ENCODE assay signal across 28 cellular contexts in genomic region chr20:56380375-56380774, GRCh38. TPM values are rescaled to one million over a fixed set of nuclear protein-coding genes. Genes with fewer than 3 reads are reported as not detected.
DNase-seq lines count a peak whose midpoint lies in the region; ATAC-seq, FAIRE-seq and TF ChIP-seq lines count a peak whose summit lies in the region.
"Had no signal": no experiment of that assay in that cellular context is flagged by ENCODE, and none has a peak within 500 bp of the region (broad histone marks: within the 10 kb centered on the region; RNA-seq: fewer than 3 reads in every experiment).

No MANE protein-coding gene starts in this region.

- intact Hi-C loops in right cardiac atrium (cut with DNase I), result no loop called here
- intact Hi-C loops in heart left ventricle (cut with DNase I), result no loop called here
- intact Hi-C loops in GM12878 (cut with micrococcal nuclease; ENCODE audit: unreplicated experiment), result no loop called here

- TF ChIP-seq CTCF in heart left ventricle (IDR thresholded peaks at IDR 0.05) (no peak), GM12878 (IDR thresholded peaks at IDR 0.05 in 2 of 3, conservative IDR thresholded peaks at IDR 0.05 in 1 of 3; ENCODE audit: control insufficient read depth in 2 of 3, extremely low read depth in 1 of 3, insufficient read depth in 1 of 3, low read depth in 3 of 3, low read length in 3 of 3) (no peak)

- H3K27ac ChIP-seq in right cardiac atrium (ENCODE audit: low read length) (no peak overlapping the region), heart left ventricle (no peak overlapping the region), GM12878 (ENCODE audit: control insufficient read depth, insufficient read depth) (no peak overlapping the region)
- H3K27ac ChIP-seq: gastrocnemius medialis, neural progenitor cell, stomach, tibial artery had no signal

- no peak for TF ChIP-seq RAD21 in GM12878 (IDR thresholded peaks at IDR 0.05; ENCODE audit: insufficient read depth, low read depth, low read length)

- POLR2A ChIA-PET in GM12878 (lab: Charles Lee), result interaction anchor here (0.6 kb wide), 1 partner anchor 10 kb away, joined by 3 read pairs; no protein-coding TSS in a partner anchor

- CTCF ChIA-PET in GM12878 (lab: Yijun Ruan, JAX), result no interaction called here

- SMC1A ChIA-PET in GM12878 (lab: Charles Lee; ENCODE audit: uncharacterized antibody, unreplicated experiment), result interaction anchor here (1.4 to 1.5 kb wide), 2 partner anchors 11 to 17 kb away, joined by 4 to 7 read pairs; partner anchors contain the start of genes AURKA and CSTF1

- ATAC-seq in right cardiac atrium (peak; percentile 48 to 51), heart left ventricle (no peak), GM12878 (no peak), HG03045 (IDR thresholded peaks at IDR 0.05; ENCODE audit: unreplicated experiment) (no peak), HG02884 (IDR thresholded peaks at IDR 0.05; ENCODE audit: unreplicated experiment) (no peak), GM18909 (IDR thresholded peaks at IDR 0.05; ENCODE audit: poor library complexity, unreplicated experiment) (no peak)
- ATAC-seq: gastrocnemius medialis had no signal

- TSS peak; percentile 25 for BruUV-seq in GM12878 (replicated peaks; lab: Mats Ljungman, UMichigan)

- H3K27me3 ChIP-seq in right cardiac atrium (ENCODE audit: control insufficient read depth, insufficient read depth), result no peaks in the 10 kb centered on the region
- no peaks in the 10 kb centered on the region for H3K27me3 ChIP-seq in heart left ventricle
- no peaks in the 10 kb centered on the region for H3K27me3 ChIP-seq in GM12878 (replicated peaks in 1 of 2; ENCODE audit: control insufficient read depth in 2 of 2, insufficient read depth in 2 of 2, low read length in 1 of 2)
- H3K27me3 ChIP-seq: gastrocnemius medialis, neural progenitor cell, stomach, tibial artery had no signal

- H3K36me3 ChIP-seq in heart left ventricle, result peaks cover 0 to 17% (median 0%) of the 10 kb centered on the region in 9 donors
- H3K36me3 ChIP-seq in GM12878 (ENCODE audit: control insufficient read depth in 2 of 2, insufficient read depth in 2 of 2, low read length in 1 of 2), result peaks cover 10 to 33% of the 10 kb centered on the region in 2 experiments; a peak in 3 of 4 replicates
- H3K36me3 ChIP-seq: tibial artery had no signal

- TF ChIP-seq POLR2A in heart left ventricle (IDR thresholded peaks at IDR 0.05) (no peak), GM12878 (IDR thresholded peaks at IDR 0.05; ENCODE audit: low read depth, low read length) (no peak)

- H3K9me3 ChIP-seq in right cardiac atrium (ENCODE audit: control insufficient read depth, low read length) (no peaks in the 10 kb centered on the region), heart left ventricle (no peaks in the 10 kb centered on the region), GM12878 (replicated peaks; ENCODE audit: control insufficient read depth, insufficient read depth, low read length) (no peaks in the 10 kb centered on the region)
- H3K9me3 ChIP-seq: gastrocnemius medialis, HAP-1, stomach, tibial artery had no signal

- H3K4me3 ChIP-seq in right cardiac atrium (ENCODE audit: low read length), result no peak overlapping the region
- H3K4me3 ChIP-seq in heart left ventricle, result no peak overlapping the region
- no peak overlapping the region for H3K4me3 ChIP-seq in GM12878
- H3K4me3 ChIP-seq: gastrocnemius medialis, HAP-1, neural progenitor cell, stomach, tibial artery had no signal

- in situ Hi-C loops in GM12878 (cut with MboI), result no loop called here

- H3K4me1 ChIP-seq in right cardiac atrium (ENCODE audit: control insufficient read depth, insufficient read depth, low read length), result peaks cover 4% of the 10 kb centered on the region
- H3K4me1 ChIP-seq in heart left ventricle, result peaks cover 0 to 17% (median 4%) of the 10 kb centered on the region in 12 donors
- no peaks in the 10 kb centered on the region for H3K4me1 ChIP-seq in GM12878 (ENCODE audit: control insufficient read depth, insufficient read depth, low read length)
- H3K4me1 ChIP-seq: gastrocnemius medialis, HAP-1, neural progenitor cell, tibial artery had no signal

- FAIRE-seq in GM12878 (lab: Jason Lieb, UNC), result no peak
- FAIRE-seq: A204.1, GM12891, islet of Langerhans had no signal

- H3K4me2 ChIP-seq in GM12878 (ENCODE audit: control insufficient read depth, insufficient read depth), result no peak overlapping the region
- H3K4me2 ChIP-seq: neural progenitor cell had no signal

- H3K79me2 ChIP-seq in GM12878 (ENCODE audit: control insufficient read depth, insufficient read depth, low read length), result peaks cover 15% of the 10 kb centered on the region

- TF ChIP-seq EP300 in GM12878 (IDR thresholded peaks at IDR 0.05; ENCODE audit: borderline replicate concordance in 1 of 2, control insufficient read depth in 1 of 2, low read depth in 2 of 2, low read length in 2 of 2), result no peak

- H3K9ac ChIP-seq in GM12878 (ENCODE audit: control insufficient read depth, insufficient read depth, low read length), result no peak overlapping the region
- H3K9ac ChIP-seq: neural progenitor cell had no signal

- RAD21 ChIA-PET in GM12878 (lab: Charles Lee; ENCODE audit: unreplicated experiment), result no interaction called here

- peaks cover 3% of the 10 kb centered on the region for H4K20me1 ChIP-seq in GM12878 (ENCODE audit: control insufficient read depth, insufficient read depth)

- 4% methylated on average over 1 of the region's 1 CpG for WGBS in right cardiac atrium
- 8 to 9% (median 9%) methylated on average over 1 of the region's 1 CpG for WGBS in heart left ventricle, 4 donors
- 61% methylated on average over 1 of the region's 1 CpG for WGBS in GM12878 (ENCODE audit: insufficient coverage, insufficient replicate concordance, low lambda C conversion rate, missing lambda C conversion rate)

- DNase-seq in right cardiac atrium (no peak), heart left ventricle (no peak), GM12878 (ENCODE audit: low read depth, low spot score) (no peak), iris pigment epithelial cell (ENCODE audit: low read depth) (peak; percentile 67), NCI-H1417 (lab: John Stamatoyannopoulos, UW) (no peak)
- DNase-seq: activated CD4-positive, alpha-beta T cell treated with anti-CD3 and anti-CD28 coated beads, Interleukin-2, amount 10 ng/mL, durations not matched to agents 7 days and 5 days; activated naive CD4-positive, alpha-beta T cell treated with anti-CD3 and anti-CD28 coated beads, Interleukin-2, amount 50 U/mL, for 16 hours; activated T-cell treated with anti-CD3 and anti-CD28 coated beads, Interleukin-2, amount 50 U/mL, for 48 hours; DND-41; effector memory CD4-positive, alpha-beta T cell; gastrocnemius medialis; Kasumi-1; NCI-H1105; NCI-H2029 treated with DMSO at 0.1 percent for 48 hours; NCI-H345; NCI-H82; stimulated activated CD8-positive, alpha-beta memory T cell treated with anti-CD3 and anti-CD28 coated beads, Interleukin-4, amount 100 ng/mL, for 48 hours; stomach; T-helper 9 cell; tibial artery had no signal

- H2AFZ ChIP-seq in GM12878 (ENCODE audit: control insufficient read depth, low read depth, low read length), result no peak overlapping the region
- H2AFZ ChIP-seq: neural progenitor cell had no signal

RNA-seq across cellular contexts. Expression of gene AURKA, which starts 11.6 kb away (rescaled TPM):
- total RNA-seq in right cardiac atrium (10 to 100 TPM in 1 of 4 donors, 1 to 10 TPM in 3; 4.8 to 10.8 (median 8.5) TPM), heart left ventricle (10 to 100 TPM in 2 of 9 donors, 1 to 10 TPM in 7; 2.4 to 11.0 (median 6.3) TPM), GM12878 (2014; rRNA removed) (57.3 and 63.1 TPM in 2 replicates), GM12878 (2014; rRNA removed; fragmentation: Illumina TruSeq; extraction: Trizol) (67.9 and 71.6 TPM in 2 replicates), GM12878 (2021) (59.4 and 61.2 TPM in 2 replicates)
- polyA plus RNA-seq in right cardiac atrium (5.9 TPM), heart left ventricle (10 to 100 TPM in 1 of 2 donors, 1 to 10 TPM in 1; 2.2 to 19.5 TPM), GM12878 (2011; rRNA removed) (87.6 and 108 TPM in 2 replicates), GM12878 (2014; fragmentation: Illumina TruSeq; extraction: Trizol) (98.7 and 113 TPM in 2 replicates), GM12878 (2014; fragmentation: Nextera tagmentation; extraction: Ambion mirVana) (10 to 100 TPM; 70.9 to 75.2 TPM), GM12878 (2014; rRNA removed) (58.3 and 60.8 TPM in 2 replicates), GM12878 (2016; fragmentation: Nextera tagmentation; extraction: Ambion mirVana) (100 to 1,000 TPM; 120 to 122 TPM)
- total RNA-seq in GM12878 (2013; cell fraction: nucleolus; rRNA removed), result 18.8 and 19.4 TPM in 2 replicates
- 20.0 TPM for polyA plus RNA-seq in GM12878 (2011; ENCODE audit: low read depth)
- 66.6 and 74.8 TPM in 2 replicates for polyA plus RNA-seq in GM12878 (2011; cell fraction: cytosol; rRNA removed)
- 37.8 and 38.0 TPM in 2 replicates for polyA plus RNA-seq in GM12878 (2011; cell fraction: nucleus; rRNA removed)
- 19.8 and 28.8 TPM in 2 replicates for polyA plus RNA-seq in GM12878 (2012)
- 55.3 and 61.1 TPM in 2 replicates for polyA minus RNA-seq in GM12878 (2011; rRNA and poly(A)+ RNA removed)
- polyA minus RNA-seq in GM12878 (2011; cell fraction: cytosol; rRNA and poly(A)+ RNA removed), result 31.7 and 35.6 TPM in 2 replicates
- 11.7 and 18.3 TPM in 2 replicates for polyA minus RNA-seq in GM12878 (2011; cell fraction: nucleus; rRNA and poly(A)+ RNA removed)

RNA-seq across cellular contexts. Expression of gene CSTF1, which starts 12.1 kb away (rescaled TPM):
- total RNA-seq in right cardiac atrium, result 10 to 100 TPM; 19.1 to 23.2 (median 19.8) TPM
- 8.8 TPM for polyA plus RNA-seq in right cardiac atrium
- 10 to 100 TPM; 16.0 to 27.3 (median 22.0) TPM for total RNA-seq in heart left ventricle
- polyA plus RNA-seq in heart left ventricle, result 10 to 100 TPM in 1 of 2 donors, 1 to 10 TPM in 1; 4.2 to 15.3 TPM
- 45.6 and 47.2 TPM in 2 replicates for total RNA-seq in GM12878 (2013; cell fraction: nucleolus; rRNA removed)
- total RNA-seq in GM12878 (2014; rRNA removed), result 41.9 and 42.7 TPM in 2 replicates
- 42.5 and 45.8 TPM in 2 replicates for total RNA-seq in GM12878 (2014; rRNA removed; fragmentation: Illumina TruSeq; extraction: Trizol)
- total RNA-seq in GM12878 (2021), result 39.7 and 41.8 TPM in 2 replicates
- 23.0 TPM for polyA plus RNA-seq in GM12878 (2011; ENCODE audit: low read depth)
- 81.4 and 89.1 TPM in 2 replicates for polyA plus RNA-seq in GM12878 (2011; rRNA removed)
- polyA plus RNA-seq in GM12878 (2011; cell fraction: cytosol; rRNA removed), result 71.6 and 81.5 TPM in 2 replicates
- 60.9 and 66.0 TPM in 2 replicates for polyA plus RNA-seq in GM12878 (2011; cell fraction: nucleus; rRNA removed)
- polyA plus RNA-seq in GM12878 (2012), result 31.3 and 34.4 TPM in 2 replicates
- polyA plus RNA-seq in GM12878 (2014; fragmentation: Illumina TruSeq; extraction: Trizol), result 56.2 and 57.8 TPM in 2 replicates
- 10 to 100 TPM; 63.3 to 66.0 TPM for polyA plus RNA-seq in GM12878 (2014; fragmentation: Nextera tagmentation; extraction: Ambion mirVana)
- 44.9 and 47.2 TPM in 2 replicates for polyA plus RNA-seq in GM12878 (2014; rRNA removed)
- 10 to 100 TPM; 43.3 to 54.5 TPM for polyA plus RNA-seq in GM12878 (2016; fragmentation: Nextera tagmentation; extraction: Ambion mirVana)
- 115 and 172 TPM in 2 replicates for polyA minus RNA-seq in GM12878 (2011; rRNA and poly(A)+ RNA removed)
- 28.7 and 32.7 TPM in 2 replicates for polyA minus RNA-seq in GM12878 (2011; cell fraction: cytosol; rRNA and poly(A)+ RNA removed)
- 30.7 and 45.1 TPM in 2 replicates for polyA minus RNA-seq in GM12878 (2011; cell fraction: nucleus; rRNA and poly(A)+ RNA removed)

RNA-seq across cellular contexts. Expression of gene FAM210B, which starts 21.6 kb away (rescaled TPM):
- total RNA-seq in right cardiac atrium (10 to 100 TPM; 33.0 to 37.9 (median 35.2) TPM), heart left ventricle (10 to 100 TPM; 48.3 to 69.8 (median 57.2) TPM), GM12878 (2014; rRNA removed) (0.56 and 1.1 TPM in 2 replicates), GM12878 (2014; rRNA removed; fragmentation: Illumina TruSeq; extraction: Trizol) (0.51 and 0.94 TPM in 2 replicates), GM12878 (2021) (0.51 and 0.58 TPM in 2 replicates)
- polyA plus RNA-seq in right cardiac atrium (29.4 TPM), heart left ventricle (10 to 100 TPM; 32.6 to 34.2 TPM), GM12878 (2011; rRNA removed) (1.4 and 1.8 TPM in 2 replicates), GM12878 (2014; fragmentation: Illumina TruSeq; extraction: Trizol) (0.79 and 0.97 TPM in 2 replicates), GM12878 (2014; fragmentation: Nextera tagmentation; extraction: Ambion mirVana) (under 1 TPM; 0.13 to 0.38 TPM), GM12878 (2014; rRNA removed) (0.46 and 0.53 TPM in 2 replicates), GM12878 (2016; fragmentation: Nextera tagmentation; extraction: Ambion mirVana) (1 to 10 TPM; 1.3 TPM)
- 1.3 and 1.7 TPM in 2 replicates for total RNA-seq in GM12878 (2013; cell fraction: nucleolus; rRNA removed)
- 0.71 TPM for polyA plus RNA-seq in GM12878 (2011; ENCODE audit: low read depth)
- polyA plus RNA-seq in GM12878 (2011; cell fraction: cytosol; rRNA removed), result 0.94 and 1.1 TPM in 2 replicates
- polyA plus RNA-seq in GM12878 (2011; cell fraction: nucleus; rRNA removed), result 0.16 and 0.79 TPM in 2 replicates
- 1.3 and 1.4 TPM in 2 replicates for polyA plus RNA-seq in GM12878 (2012)
- polyA minus RNA-seq in GM12878 (2011; rRNA and poly(A)+ RNA removed), result 0.36 and 1.0 TPM in 2 replicates
- 0.40 and 0.94 TPM in 2 replicates for polyA minus RNA-seq in GM12878 (2011; cell fraction: cytosol; rRNA and poly(A)+ RNA removed)
- 0.12 and 1.1 TPM in 2 replicates for polyA minus RNA-seq in GM12878 (2011; cell fraction: nucleus; rRNA and poly(A)+ RNA removed)

RNA-seq across cellular contexts. Expression of gene CASS4, which starts 31.7 kb away (rescaled TPM):
- total RNA-seq in right cardiac atrium (under 1 TPM; 0.51 to 0.79 (median 0.64) TPM), heart left ventricle (1 to 10 TPM in 2 of 9 donors, under 1 TPM in 7; 0.07 to 3.8 (median 0.50) TPM), GM12878 (2014; rRNA removed) (0.06 and 0.11 TPM in 2 replicates), GM12878 (2014; rRNA removed; fragmentation: Illumina TruSeq; extraction: Trizol) (0.09 and 0.14 TPM in 2 replicates), GM12878 (2021) (0.19 and 0.21 TPM in 2 replicates)
- polyA plus RNA-seq in right cardiac atrium (0.34 TPM), heart left ventricle (under 1 TPM; 0.38 to 0.47 TPM), GM12878 (2011; rRNA removed) (0.10 and 0.11 TPM in 2 replicates), GM12878 (2014; fragmentation: Illumina TruSeq; extraction: Trizol) (0.13 and 0.21 TPM in 2 replicates), GM12878 (2014; fragmentation: Nextera tagmentation; extraction: Ambion mirVana) (under 1 TPM; 0.04 to 0.11 TPM), GM12878 (2014; rRNA removed) (0.04 and 0.24 TPM in 2 replicates), GM12878 (2016; fragmentation: Nextera tagmentation; extraction: Ambion mirVana) (under 1 TPM in 1 of 2 experiments, not detected in 1; 0.05 TPM)
- total RNA-seq in GM12878 (2013; cell fraction: nucleolus; rRNA removed), result 0.47 TPM in 1 of 2 replicates, not detected in the other
- 0.14 TPM for polyA plus RNA-seq in GM12878 (2011; ENCODE audit: low read depth)
- 0.01 and 0.03 TPM in 2 replicates for polyA plus RNA-seq in GM12878 (2011; cell fraction: cytosol; rRNA removed)
- polyA plus RNA-seq in GM12878 (2011; cell fraction: nucleus; rRNA removed), result 0.09 and 0.15 TPM in 2 replicates
- 0.13 and 0.22 TPM in 2 replicates for polyA plus RNA-seq in GM12878 (2012)
- 0.10 and 0.15 TPM in 2 replicates for polyA minus RNA-seq in GM12878 (2011; rRNA and poly(A)+ RNA removed)
- polyA minus RNA-seq in GM12878 (2011; cell fraction: cytosol; rRNA and poly(A)+ RNA removed), result not detected in 2 replicates
- polyA minus RNA-seq in GM12878 (2011; cell fraction: nucleus; rRNA and poly(A)+ RNA removed), result 0.10 and 0.12 TPM in 2 replicates

Comparison
In these comparisons a context has a peak if more than half of its experiments do, and no peak if none do; other contexts are left out.
1. ATAC-seq: peak in right cardiac atrium (2 of 2); none in heart left ventricle (0 of 4), GM12878 (single experiment), HG03045 (single experiment), HG02884 (single experiment) and GM18909 (single experiment).
2. RNA of gene FAM210B, which starts 21.6 kb away (total RNA-seq): 48.3 to 69.8 TPM in heart left ventricle and 33.0 to 37.9 TPM in right cardiac atrium; 0.51 to 1.7 TPM in GM12878; every median in the first group is over 10 times any median in the second.